8 cellular contexts compared by ENCODE assay signal in genomic region chr12:48995061-48995879, GRCh38. TPM values are rescaled to one million over a fixed set of nuclear protein-coding genes. Genes with fewer than 3 reads are reported as not detected.
DNase-seq lines count a peak whose midpoint lies in the region; ATAC-seq, FAIRE-seq and TF ChIP-seq lines count a peak whose summit lies in the region.

No MANE protein-coding gene starts in this region.

- peaks cover 10% of the 10 kb centered on the region for H3K4me1 ChIP-seq in ACC112 (ENCODE audit: control insufficient read depth, insufficient read depth, low read length, unreplicated experiment)
- H3K4me1 ChIP-seq in SK-N-SH (ENCODE audit: control insufficient read depth in 1 of 2, insufficient read depth in 2 of 2, low read depth in 1 of 2, low read length in 1 of 2): peaks cover 9 to 17% of the 10 kb centered on the region in 2 experiments; a peak in 3 of 4 replicates
- H3K4me1 ChIP-seq in keratinocyte (ENCODE audit: control insufficient read depth, extremely low read depth, insufficient read depth, low read length): peaks cover 14% of the 10 kb centered on the region

- CTCF ChIA-PET in SK-N-SH (lab: Yijun Ruan, JAX): interaction anchor here (0.6 to 33.0 kb wide), 18 partner anchors 18 to 168 kb away, joined by 3 to 935 read pairs (median 4); partner anchors contain the start of genes ARF3, DDX23, FKBP11 and PRKAG1

- 26% methylated on average over 21 of the region's 33 CpGs for WGBS in SK-N-SH (ENCODE audit: low lambda C conversion rate)

- ATAC-seq in GM19463 (IDR thresholded peaks at IDR 0.05; ENCODE audit: unreplicated experiment): no peak

- peak; percentile 82 for TF ChIP-seq CTCF in GM12865 (IDR thresholded peaks at IDR 0.05; ENCODE audit: insufficient read depth, low read depth, low read length, missing control alignments)
- peak; percentile 70 for TF ChIP-seq CTCF in SK-N-SH (IDR thresholded peaks at IDR 0.05)
- peak; percentile 76 to 89 (median 87) for TF ChIP-seq CTCF in keratinocyte (optimal IDR thresholded peaks at IDR 0.05 in 1 of 3, IDR thresholded peaks at IDR 0.05 in 1 of 3, conservative IDR thresholded peaks at IDR 0.05 in 1 of 3; ENCODE audit: extremely low read depth in 1 of 3, insufficient read depth in 2 of 3, low read length in 3 of 3)

- H3K27me3 ChIP-seq in ACC112 (ENCODE audit: insufficient read depth, low read length) (peaks cover 33% of the 10 kb centered on the region), SK-N-SH (ENCODE audit: insufficient read depth) (no peaks in the 10 kb centered on the region; the same call in 1 of the 2 replicates), keratinocyte (ENCODE audit: control insufficient read depth, extremely low read depth, insufficient read depth, low read length) (peaks cover 24% of the 10 kb centered on the region)

- peak; percentile 39 for FAIRE-seq in keratinocyte (lab: Jason Lieb, UNC)

- TF ChIP-seq RAD21 in SK-N-SH (IDR thresholded peaks at IDR 0.05; ENCODE audit: low read length): peak; percentile 86

- POLR2A ChIA-PET in SK-N-SH (lab: Yijun Ruan, JAX): no interaction called here

- H3K4me2 ChIP-seq in SK-N-SH (peak overlapping the region; percentile 53), keratinocyte (ENCODE audit: control insufficient read depth, extremely low read depth, insufficient read depth, low read depth, low read length) (peak overlapping the region; percentile 64)

- H3K36me3 ChIP-seq in ACC112 (ENCODE audit: insufficient read depth, low read length) (no peaks in the 10 kb centered on the region), SK-N-SH (replicated peaks in 1 of 2; ENCODE audit: control insufficient read depth in 1 of 2, insufficient read depth in 2 of 2, low read length in 1 of 2) (no peaks in the 10 kb centered on the region), keratinocyte (ENCODE audit: control insufficient read depth in 2 of 2, extremely low read depth in 1 of 2, insufficient read depth in 2 of 2, low read length in 2 of 2) (peaks cover 3% of the 10 kb centered on the region in 2 experiments)

- H3K9me3 ChIP-seq in SK-N-SH (no peaks in the 10 kb centered on the region), keratinocyte (ENCODE audit: control insufficient read depth, low read depth, low read length) (no peaks in the 10 kb centered on the region)

- H4K20me1 ChIP-seq in SK-N-SH (ENCODE audit: insufficient read depth) (no peaks in the 10 kb centered on the region), keratinocyte (ENCODE audit: control insufficient read depth, extremely low read depth, insufficient read depth, low read length) (no peaks in the 10 kb centered on the region)

- H2AFZ ChIP-seq in ACC112 (ENCODE audit: low read length, unreplicated experiment) (no peak overlapping the region), SK-N-SH (ENCODE audit: low read depth) (peak overlapping the region; percentile 52; the same call in 1 of the 2 replicates), keratinocyte (ENCODE audit: control insufficient read depth, low read length) (no peak overlapping the region)

- dilution Hi-C loops in keratinocyte (cut with MboI; ENCODE audit: extremely low pct_ligation_motif_present, low sequenced_read_pairs): no loop called here

- peak; percentile 59 for DNase-seq in GM12865 (ENCODE audit: low read depth)
- peak; percentile 51 for DNase-seq in NCI-H1105 (lab: John Stamatoyannopoulos, UW)
- DNase-seq in SK-N-SH: peak; percentile 98
- peak in 56 of 61 donors; percentile 26 to 86 (median 59) for DNase-seq in caudate nucleus (lab: John Stamatoyannopoulos, UW)
- DNase-seq in keratinocyte (ENCODE audit: low read depth, low spot score): no peak
- DNase-seq in stimulated activated CD4-positive, alpha-beta T cell treated with anti-CD3 and anti-CD28 coated beads, Interleukin-4, amount 100 ng/mL, for 24 hours: peak; percentile 51

- peak overlapping the region; percentile 37; the same call in 1 of the 2 replicates for H3K4me3 ChIP-seq in ACC112 (ENCODE audit: low read depth, low read length)
- H3K4me3 ChIP-seq in GM12865 (ENCODE audit: low read depth, low read length): no peak overlapping the region
- H3K4me3 ChIP-seq in SK-N-SH (ENCODE audit: low read depth in 2 of 2, low read length in 1 of 2): peak overlapping the region; percentile 1 to 41; a peak in 1 of 4 replicates
- H3K4me3 ChIP-seq in keratinocyte (ENCODE audit: control insufficient read depth in 2 of 3, extremely low read depth in 1 of 3, insufficient read depth in 2 of 3, low read depth in 1 of 3, low read length in 3 of 3): peak overlapping the region in 1 of 3 experiments; percentile 9

- no peak for TF ChIP-seq EP300 in SK-N-SH (IDR thresholded peaks at IDR 0.05; ENCODE audit: borderline replicate concordance in 1 of 2, low read depth in 1 of 2, low read length in 1 of 2)

- H3K27ac ChIP-seq in ACC112 (ENCODE audit: low read depth, low read length) (no peak overlapping the region), SK-N-SH (ENCODE audit: low read depth in 2 of 2, low read length in 1 of 2) (no peak overlapping the region), caudate nucleus (ENCODE audit: low read depth, low read length) (no peak overlapping the region), keratinocyte (ENCODE audit: control insufficient read depth, insufficient read depth, low read length) (no peak overlapping the region)

- H3K9ac ChIP-seq in SK-N-SH (no peak overlapping the region), keratinocyte (ENCODE audit: control insufficient read depth, extremely low read depth, insufficient read depth, low read length) (no peak overlapping the region)

- peaks cover 10% of the 10 kb centered on the region for H3F3A ChIP-seq in SK-N-SH (replicated peaks; ENCODE audit: insufficient read depth)

- no peaks in the 10 kb centered on the region for H3K9me1 ChIP-seq in keratinocyte (ENCODE audit: control insufficient read depth, extremely low read depth, insufficient read depth, low read length)

- no peaks in the 10 kb centered on the region for H3K79me2 ChIP-seq in ACC112 (ENCODE audit: control insufficient read depth, insufficient read depth, low read length, unreplicated experiment)
- H3K79me2 ChIP-seq in SK-N-SH (ENCODE audit: insufficient read depth): no peaks in the 10 kb centered on the region
- H3K79me2 ChIP-seq in keratinocyte (ENCODE audit: control insufficient read depth, insufficient read depth, low read length): no peaks in the 10 kb centered on the region

- no peaks in the 10 kb centered on the region for H3K9me2 ChIP-seq in SK-N-SH

RNA-seq across cellular contexts. Expression of gene DDN, which starts 3.9 kb away (rescaled TPM):
- 0.20 and 0.24 TPM in 2 replicates for polyA plus RNA-seq in SK-N-SH (2012; rRNA removed)
- polyA plus RNA-seq in SK-N-SH (2012; cell fraction: cytosol; rRNA removed): 0.17 TPM in 2 replicates
- 0.99 and 1.4 TPM in 2 replicates for polyA plus RNA-seq in SK-N-SH (2012; cell fraction: nucleus; rRNA removed)
- polyA plus RNA-seq in keratinocyte: 0.09 to 0.17 TPM (median 0.10 TPM) in 3 replicates
- polyA plus RNA-seq in keratinocyte (2011; ENCODE audit: low read depth): not detected
- polyA plus RNA-seq in keratinocyte (2011; cell fraction: cytosol; rRNA removed): not detected in 2 replicates
- polyA plus RNA-seq in keratinocyte (2011; cell fraction: nucleus; rRNA removed): 0.24 and 0.39 TPM in 2 replicates
- polyA plus RNA-seq in keratinocyte (2012; ENCODE audit: low replicate concordance): 0.08 and 0.13 TPM in 2 replicates
- polyA minus RNA-seq in keratinocyte: 0.06 TPM in 1 of 3 replicates, not detected in the others
- polyA minus RNA-seq in keratinocyte (2011; cell fraction: cytosol; rRNA and poly(A)+ RNA removed): not detected
- polyA minus RNA-seq in keratinocyte (2011; cell fraction: nucleus; rRNA and poly(A)+ RNA removed): 0.21 TPM in 1 of 2 replicates, not detected in the other

RNA-seq across cellular contexts. Expression of gene WNT1, which starts 17.1 kb away (rescaled TPM):
- polyA plus RNA-seq in SK-N-SH (2012; rRNA removed) (not detected in 2 replicates), keratinocyte (not detected in 3 replicates)
- not detected in 2 replicates for polyA plus RNA-seq in SK-N-SH (2012; cell fraction: cytosol; rRNA removed)
- not detected in 2 replicates for polyA plus RNA-seq in SK-N-SH (2012; cell fraction: nucleus; rRNA removed)
- not detected for polyA plus RNA-seq in keratinocyte (2011; ENCODE audit: low read depth)
- not detected in 2 replicates for polyA plus RNA-seq in keratinocyte (2011; cell fraction: cytosol; rRNA removed)
- not detected in 2 replicates for polyA plus RNA-seq in keratinocyte (2011; cell fraction: nucleus; rRNA removed)
- not detected in 2 replicates for polyA plus RNA-seq in keratinocyte (2012; ENCODE audit: low replicate concordance)
- polyA minus RNA-seq in keratinocyte: not detected in 3 replicates
- not detected for polyA minus RNA-seq in keratinocyte (2011; cell fraction: cytosol; rRNA and poly(A)+ RNA removed)
- not detected in 2 replicates for polyA minus RNA-seq in keratinocyte (2011; cell fraction: nucleus; rRNA and poly(A)+ RNA removed)

RNA-seq across cellular contexts. Expression of gene PRKAG1, which starts 23.3 kb away (rescaled TPM):
- polyA plus RNA-seq in SK-N-SH (2012; rRNA removed): 75.1 and 113 TPM in 2 replicates
- 90.8 and 99.1 TPM in 2 replicates for polyA plus RNA-seq in SK-N-SH (2012; cell fraction: cytosol; rRNA removed)
- 50.3 and 85.4 TPM in 2 replicates for polyA plus RNA-seq in SK-N-SH (2012; cell fraction: nucleus; rRNA removed)
- 105 to 125 TPM (median 123 TPM) in 3 replicates for polyA plus RNA-seq in keratinocyte
- 20.0 TPM for polyA plus RNA-seq in keratinocyte (2011; ENCODE audit: low read depth)
- 88.8 and 167 TPM in 2 replicates for polyA plus RNA-seq in keratinocyte (2011; cell fraction: cytosol; rRNA removed)
- 91.6 and 94.3 TPM in 2 replicates for polyA plus RNA-seq in keratinocyte (2011; cell fraction: nucleus; rRNA removed)
- 66.5 and 73.0 TPM in 2 replicates for polyA plus RNA-seq in keratinocyte (2012; ENCODE audit: low replicate concordance)
- polyA minus RNA-seq in keratinocyte: 30.5 to 67.9 TPM (median 65.9 TPM) in 3 replicates
- polyA minus RNA-seq in keratinocyte (2011; cell fraction: cytosol; rRNA and poly(A)+ RNA removed): 27.0 TPM
- polyA minus RNA-seq in keratinocyte (2011; cell fraction: nucleus; rRNA and poly(A)+ RNA removed): 20.6 and 31.8 TPM in 2 replicates

RNA-seq across cellular contexts. Expression of gene WNT10B, which starts 23.7 kb away (rescaled TPM):
- polyA plus RNA-seq in SK-N-SH (2012; rRNA removed): 0.11 and 0.18 TPM in 2 replicates
- 0.08 and 0.23 TPM in 2 replicates for polyA plus RNA-seq in SK-N-SH (2012; cell fraction: cytosol; rRNA removed)
- 0.33 and 0.54 TPM in 2 replicates for polyA plus RNA-seq in SK-N-SH (2012; cell fraction: nucleus; rRNA removed)
- polyA plus RNA-seq in keratinocyte: 0.09 to 0.24 TPM (median 0.22 TPM) in 3 replicates
- not detected for polyA plus RNA-seq in keratinocyte (2011; ENCODE audit: low read depth)
- 0.13 and 0.16 TPM in 2 replicates for polyA plus RNA-seq in keratinocyte (2011; cell fraction: cytosol; rRNA removed)
- 0.41 and 0.46 TPM in 2 replicates for polyA plus RNA-seq in keratinocyte (2011; cell fraction: nucleus; rRNA removed)
- polyA plus RNA-seq in keratinocyte (2012; ENCODE audit: low replicate concordance): 0.17 and 0.39 TPM in 2 replicates
- polyA minus RNA-seq in keratinocyte: 0.13 TPM in 1 of 3 replicates, not detected in the others
- polyA minus RNA-seq in keratinocyte (2011; cell fraction: cytosol; rRNA and poly(A)+ RNA removed): not detected
- polyA minus RNA-seq in keratinocyte (2011; cell fraction: nucleus; rRNA and poly(A)+ RNA removed): 0.31 TPM in 1 of 2 replicates, not detected in the other

RNA-seq across cellular contexts. Expression of gene ARF3, which starts 38.0 kb away (rescaled TPM):
- polyA plus RNA-seq in SK-N-SH (2012; rRNA removed) (204 and 261 TPM in 2 replicates), keratinocyte (236 to 253 TPM (median 250 TPM) in 3 replicates)
- polyA plus RNA-seq in SK-N-SH (2012; cell fraction: cytosol; rRNA removed): 191 and 203 TPM in 2 replicates
- 152 and 174 TPM in 2 replicates for polyA plus RNA-seq in SK-N-SH (2012; cell fraction: nucleus; rRNA removed)
- 62.2 TPM for polyA plus RNA-seq in keratinocyte (2011; ENCODE audit: low read depth)
- 324 and 334 TPM in 2 replicates for polyA plus RNA-seq in keratinocyte (2011; cell fraction: cytosol; rRNA removed)
- 324 and 330 TPM in 2 replicates for polyA plus RNA-seq in keratinocyte (2011; cell fraction: nucleus; rRNA removed)
- 84.4 and 202 TPM in 2 replicates for polyA plus RNA-seq in keratinocyte (2012; ENCODE audit: low replicate concordance)
- polyA minus RNA-seq in keratinocyte: 192 to 243 TPM (median 216 TPM) in 3 replicates
- polyA minus RNA-seq in keratinocyte (2011; cell fraction: cytosol; rRNA and poly(A)+ RNA removed): 84.0 TPM
- 47.5 and 79.6 TPM in 2 replicates for polyA minus RNA-seq in keratinocyte (2011; cell fraction: nucleus; rRNA and poly(A)+ RNA removed)
